Comparison of ENCODE assay signal across 24 cellular contexts in the genomic region with DNA sequence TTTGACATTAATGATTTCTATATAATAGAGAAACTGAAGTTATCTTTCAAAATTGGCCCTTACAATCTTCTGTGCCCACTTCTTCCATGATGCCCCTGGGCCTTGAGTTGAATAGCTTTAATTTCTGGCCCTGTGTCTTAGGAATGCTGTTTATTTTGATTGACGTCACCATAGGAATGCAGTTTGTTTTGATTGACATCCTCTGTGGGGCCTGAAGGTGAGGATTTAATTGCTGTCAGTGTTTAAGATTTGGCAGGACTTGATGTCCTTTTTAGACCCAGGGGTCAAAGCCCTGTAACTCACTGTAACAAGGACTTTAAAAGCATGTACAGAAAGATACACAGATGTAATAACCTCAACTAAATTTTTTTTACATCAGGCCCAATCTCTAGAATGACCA.
A peak's percentile ranks its signal among the peaks of the same experiment; 100 is the strongest.
DNase-seq lines count a peak whose midpoint lies in the region; ATAC-seq and TF ChIP-seq lines count a peak whose summit lies in the region.
"Had no signal": no experiment of that assay in that cellular context is flagged by ENCODE, and none has a peak within 500 bp of the region (broad histone marks: within the 10 kb centered on the region; RNA-seq: fewer than 3 reads in every experiment).

No MANE protein-coding gene starts in this region.

- H3K4me1 ChIP-seq in right atrium auricular region (no peaks in the 10 kb centered on the region), RWPE2 (ENCODE audit: insufficient read depth, poor library complexity, severe bottlenecking) (peaks cover 15% of the 10 kb centered on the region), thyroid gland (peaks cover 4 to 16% of the 10 kb centered on the region in 2 donors)
- H3K4me1 ChIP-seq: BLaER1 treated with 17β-estradiol and CSF1 and Interleukin-3, amounts not matched to agents 10 nM and 100 nM; Caco-2 had no signal

- H3K27ac ChIP-seq in right atrium auricular region (no peak overlapping the region), RWPE2 (ENCODE audit: poor library complexity, severe bottlenecking) (no peak overlapping the region), thyroid gland (peak overlapping the region; percentile 18 to 29 (median 19))
- H3K27ac ChIP-seq: BLaER1 treated with 17β-estradiol and CSF1 and Interleukin-3, amounts not matched to agents 10 nM and 100 nM had no signal

- no peak for DNase-seq in Right ventricle myocardium inferior (ENCODE audit: missing footprints)
- DNase-seq in right atrium auricular region (ENCODE audit: low spot score), result no peak
- no peak for DNase-seq in RWPE2 (ENCODE audit: low spot score)
- DNase-seq in epithelial cell of esophagus (ENCODE audit: low read depth), result peak; percentile 6
- DNase-seq in thyroid gland, result no peak
- DNase-seq in NCI-H1694 (lab: John Stamatoyannopoulos, UW), result no peak
- no peak for DNase-seq in activated naive CD4-positive, alpha-beta T cell treated with anti-CD3 and anti-CD28 coated beads, Interleukin-2, amount 50 U/mL, for 72 hours (ENCODE audit: low spot score in 2 of 2)
- no peak for DNase-seq in H4 (ENCODE audit: low spot score)
- DNase-seq: 8988T; Caco-2; CD4-positive, alpha-beta memory T cell; DMS 273 treated with DMSO at 0.1 percent for 48 hours; DND-41; HFFc6; IMR-90; MG63; NCI-H1417; NCI-H187; NCI-H446 treated with DMSO at 0.1 percent for 48 hours; NCI-H526 treated with DMSO at 0.1 percent for 48 hours; OCI-M1; SHP77 treated with DMSO at 0.1 percent for 48 hours; SK-N-SH had no signal

- TF ChIP-seq POLR2A in thyroid gland (IDR thresholded peaks at IDR 0.05), result no peak

- H3K36me3 ChIP-seq in right atrium auricular region (no peaks in the 10 kb centered on the region), RWPE2 (ENCODE audit: low read depth) (no peaks in the 10 kb centered on the region), thyroid gland (no peaks in the 10 kb centered on the region)
- H3K36me3 ChIP-seq: BLaER1 treated with 17β-estradiol and CSF1 and Interleukin-3, amounts not matched to agents 10 nM and 100 nM; MG63 had no signal

- TF ChIP-seq CTCF in right atrium auricular region (IDR thresholded peaks at IDR 0.05) (no peak), RWPE2 (IDR thresholded peaks at IDR 0.05; ENCODE audit: poor library complexity, severe bottlenecking) (no peak), epithelial cell of esophagus (IDR thresholded peaks at IDR 0.05; ENCODE audit: insufficient read depth, low read depth, low read length, missing control alignments) (no peak), thyroid gland (IDR thresholded peaks at IDR 0.05) (no peak)

- WGBS in thyroid gland, 2 donors, result 32 to 35% methylated on average over 1 of the region's 1 CpG

- peak; percentile 26 for ATAC-seq in Right ventricle myocardium inferior
- peak; percentile 74 for ATAC-seq in RWPE2 (ENCODE audit: low read depth)
- no peak for ATAC-seq in activated naive CD4-positive, alpha-beta T cell treated with anti-CD3 and anti-CD28 coated beads, Interleukin-2, amount 50 U/mL, for 72 hours

- H3K9me3 ChIP-seq in right atrium auricular region (no peaks in the 10 kb centered on the region), RWPE2 (ENCODE audit: severe bottlenecking) (no peaks in the 10 kb centered on the region), thyroid gland (no peaks in the 10 kb centered on the region)
- H3K9me3 ChIP-seq: Caco-2, MG63, SK-N-SH had no signal

- H3K36me3 Mint-ChIP-seq in activated naive CD4-positive, alpha-beta T cell treated with anti-CD3 and anti-CD28 coated beads, Interleukin-2, amount 50 U/mL, for 72 hours, result no peaks in the 10 kb centered on the region
- H3K36me3 Mint-ChIP-seq: CD4-positive, alpha-beta memory T cell had no signal

- no peak overlapping the region for H3K27ac Mint-ChIP-seq in activated naive CD4-positive, alpha-beta T cell treated with anti-CD3 and anti-CD28 coated beads, Interleukin-2, amount 50 U/mL, for 72 hours
- H3K27ac Mint-ChIP-seq: CD4-positive, alpha-beta memory T cell; HFFc6 had no signal

- no peaks in the 10 kb centered on the region for H3K9me3 Mint-ChIP-seq in activated naive CD4-positive, alpha-beta T cell treated with anti-CD3 and anti-CD28 coated beads, Interleukin-2, amount 50 U/mL, for 72 hours
- H3K9me3 Mint-ChIP-seq: HFFc6 had no signal

- H3K4me3 ChIP-seq in right atrium auricular region (no peak overlapping the region), RWPE2 (ENCODE audit: severe bottlenecking) (no peak overlapping the region), epithelial cell of esophagus (ENCODE audit: low read length) (no peak overlapping the region), thyroid gland (replicated peaks in 1 of 3) (no peak overlapping the region)
- H3K4me3 ChIP-seq: BLaER1 treated with 17β-estradiol and CSF1 and Interleukin-3, amounts not matched to agents 10 nM and 100 nM; MG63 had no signal

- no peaks in the 10 kb centered on the region for H3K27me3 ChIP-seq in right atrium auricular region
- H3K27me3 ChIP-seq in RWPE2 (ENCODE audit: insufficient read depth, poor library complexity, severe bottlenecking), result no peaks in the 10 kb centered on the region
- no peaks in the 10 kb centered on the region for H3K27me3 ChIP-seq in thyroid gland
- H3K27me3 ChIP-seq: BLaER1 treated with 17β-estradiol and CSF1 and Interleukin-3, amounts not matched to agents 10 nM and 100 nM; MG63 had no signal

- intact Hi-C loops in Right ventricle myocardium inferior (cut with DNase I) (no loop called here), thyroid gland (cut with DNase I) (no loop called here)

Comparison
In these comparisons a context has a peak if more than half of its experiments do, and no peak if none do; other contexts are left out.
1. ATAC-seq: peak in Right ventricle myocardium inferior (single experiment) and RWPE2 (single experiment); none in activated naive CD4-positive, alpha-beta T cell treated with anti-CD3 and anti-CD28 coated beads, Interleukin-2, amount 50 U/mL, for 72 hours (0 of 2).
2. H3K27ac ChIP-seq: peak in thyroid gland (3 of 3); none in right atrium auricular region (0 of 2) and RWPE2 (single experiment).